Comparison of ENCODE assay signal across 19 cellular contexts in the genomic region with DNA sequence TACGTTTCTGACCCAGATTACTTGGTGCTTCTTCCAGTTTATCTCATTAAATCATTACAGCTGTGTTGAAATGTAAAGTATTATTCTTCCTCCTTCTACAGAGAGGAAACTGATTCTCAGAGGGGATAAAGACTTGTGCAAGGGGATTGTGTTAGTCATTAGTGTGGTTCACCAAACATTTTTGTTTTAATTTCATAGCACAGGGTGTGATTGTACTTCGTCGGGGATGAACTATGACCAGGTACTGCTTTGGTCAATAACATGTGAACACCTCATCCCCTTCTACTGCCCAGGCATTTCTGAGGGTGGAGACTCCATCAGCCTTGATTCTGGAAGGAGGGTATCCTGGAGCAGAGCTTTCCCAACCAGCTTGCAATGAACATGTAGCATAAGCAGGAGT.
DNase-seq lines count a peak whose midpoint lies in the region; ATAC-seq and TF ChIP-seq lines count a peak whose summit lies in the region.
"Had no signal": no experiment of that assay in that cellular context is flagged by ENCODE, and none has a peak within 500 bp of the region (broad histone marks: within the 10 kb centered on the region; RNA-seq: fewer than 3 reads in every experiment).

No MANE protein-coding gene starts in this region.

- DNase-seq in RWPE2 (ENCODE audit: low spot score), result no peak
- peak; percentile 65 for DNase-seq in mammary epithelial cell
- no peak for DNase-seq in erythroblast (lab: John Stamatoyannopoulos, UW)
- DNase-seq in dorsolateral prefrontal cortex, result no peak
- no peak for DNase-seq in RPMI8226
- DNase-seq: ACHN; BE2C; C1 segment of cervical spinal cord; CD4-positive, CD25-positive, alpha-beta regulatory T cell; CD8-positive, alpha-beta memory T cell; COR-L47; DMS 273 treated with DMSO at 0.1 percent for 48 hours; DMS53; DND-41; EL; HCEC 1CT had no signal

- in situ Hi-C loops in mammary epithelial cell (cut with MboI; ENCODE audit: low sequenced_read_pairs in 2 of 2), result no loop called here

- H3K27me3 ChIP-seq in RWPE2 (ENCODE audit: insufficient read depth, poor library complexity, severe bottlenecking) (peaks cover 6% of the 10 kb centered on the region), mammary epithelial cell (ENCODE audit: insufficient read depth, low read length) (no peaks in the 10 kb centered on the region), dorsolateral prefrontal cortex (peaks cover 0 to 45% (median 7%) of the 10 kb centered on the region in 45 donors)
- H3K27me3 ChIP-seq: BE2C had no signal

- H3K9me3 ChIP-seq in RWPE2 (ENCODE audit: severe bottlenecking) (no peaks in the 10 kb centered on the region), mammary epithelial cell (replicated peaks; ENCODE audit: insufficient read depth, low read length) (no peaks in the 10 kb centered on the region), iPS-18c (ENCODE audit: control insufficient read depth, insufficient read depth, low read length) (no peaks in the 10 kb centered on the region)
- H3K9me3 ChIP-seq: BE2C had no signal

- TF ChIP-seq CTCF in RWPE2 (IDR thresholded peaks at IDR 0.05; ENCODE audit: poor library complexity, severe bottlenecking) (no peak), mammary epithelial cell (conservative IDR thresholded peaks at IDR 0.05 in 1 of 2, IDR thresholded peaks at IDR 0.05 in 1 of 2; ENCODE audit: extremely low read depth in 1 of 2, insufficient read depth in 1 of 2, low read depth in 1 of 2, low read length in 2 of 2) (no peak), dorsolateral prefrontal cortex (IDR thresholded peaks at IDR 0.05 in 54 of 56, conservative IDR thresholded peaks at IDR 0.05 in 2 of 56; ENCODE audit: low read depth in 1 of 56, partially characterized antibody in 56 of 56) (no peak)

- no peaks in the 10 kb centered on the region for H3K79me2 ChIP-seq in mammary epithelial cell (ENCODE audit: insufficient read depth, low read length)

- H3K4me3 ChIP-seq in RWPE2 (ENCODE audit: severe bottlenecking) (no peak overlapping the region), mammary epithelial cell (replicated peaks in 1 of 3; ENCODE audit: insufficient read depth in 1 of 3, low read depth in 2 of 3, low read length in 3 of 3) (no peak overlapping the region), iPS-18c (ENCODE audit: insufficient read depth, low read depth, low read length) (peak overlapping the region; percentile 9; the same call in 1 of the 2 replicates), dorsolateral prefrontal cortex (no peak overlapping the region)
- H3K4me3 ChIP-seq: GM12878, GM23338 had no signal

- H3K9ac ChIP-seq in mammary epithelial cell (ENCODE audit: insufficient read depth, low read length), result no peak overlapping the region

- dilution Hi-C loops in mammary epithelial cell (cut with HindIII; ENCODE audit: low sequenced_read_pairs), result no loop called here

- intact Hi-C loops in mammary epithelial cell (cut with micrococcal nuclease) (no loop called here), dorsolateral prefrontal cortex (cut with DNase I) (no loop called here)

- peak overlapping the region; percentile 29 for H3K4me2 ChIP-seq in mammary epithelial cell (ENCODE audit: insufficient read depth, low read depth, low read length)
- H3K4me2 ChIP-seq: GM23338 had no signal

- H2AFZ ChIP-seq in mammary epithelial cell (ENCODE audit: low read depth, low read length), result peak overlapping the region; percentile 42
- H2AFZ ChIP-seq: GM23338 had no signal

- no peak for TF ChIP-seq POLR2A in erythroblast (IDR thresholded peaks at IDR 0.05; ENCODE audit: low read length)

- no TSS peak for BruUV-seq in mammary epithelial cell (replicated peaks; lab: Mats Ljungman, UMichigan)

- H3K4me1 ChIP-seq in RWPE2 (ENCODE audit: insufficient read depth, poor library complexity, severe bottlenecking), result no peaks in the 10 kb centered on the region
- H3K4me1 ChIP-seq in mammary epithelial cell (ENCODE audit: insufficient read depth, low read length), result peaks cover 12% of the 10 kb centered on the region
- H3K4me1 ChIP-seq: BE2C had no signal

- 13% methylated on average over 3 of the region's 3 CpGs for whole genome bisulfite sequencing in mammary epithelial cell (ENCODE audit: low coverage, missing lambda C conversion rate)

- peak; percentile 45; the same call in 1 of the 3 replicates for ATAC-seq in RWPE2 (ENCODE audit: low read depth)
- ATAC-seq: GM12878, GM23338 had no signal

- H3K36me3 ChIP-seq in RWPE2 (ENCODE audit: low read depth) (no peaks in the 10 kb centered on the region), mammary epithelial cell (ENCODE audit: insufficient read depth, low read length) (no peaks in the 10 kb centered on the region)
- H3K36me3 ChIP-seq: BE2C had no signal

- H4K20me1 ChIP-seq in mammary epithelial cell (ENCODE audit: insufficient read depth, low read length), result no peaks in the 10 kb centered on the region

- CTCF ChIA-PET in mammary epithelial cell (lab: Charles Lee; ENCODE audit: low non-redundant PET), result no interaction called here

- H3K27ac ChIP-seq in RWPE2 (ENCODE audit: poor library complexity, severe bottlenecking) (no peak overlapping the region), mammary epithelial cell (ENCODE audit: insufficient read depth, low read depth, low read length) (no peak overlapping the region), dorsolateral prefrontal cortex (no peak overlapping the region)
